10 cellular contexts compared by ENCODE assay signal in the genomic region with DNA sequence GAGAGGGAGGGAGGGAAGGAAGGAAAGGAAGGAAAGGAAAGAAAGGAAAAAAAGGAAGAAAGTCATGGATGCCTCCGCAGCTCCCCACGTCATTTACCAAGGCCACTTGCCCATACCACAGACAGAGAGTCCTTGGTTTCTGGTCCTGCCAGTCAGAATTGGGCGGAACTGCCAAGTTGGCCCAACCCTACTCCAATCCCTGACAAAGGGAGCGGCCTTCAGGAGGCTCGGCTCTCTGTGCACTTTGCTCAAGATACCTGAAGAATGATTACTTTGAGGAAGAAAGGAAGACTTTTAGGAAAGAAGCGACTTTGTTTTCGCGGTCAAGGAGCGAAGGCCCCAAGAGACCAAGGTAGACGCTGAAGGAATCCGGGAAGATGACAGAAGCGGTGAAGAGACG. TPM values are rescaled to one million over a fixed set of nuclear protein-coding genes. Genes with fewer than 3 reads are reported as not detected.
DNase-seq lines count a peak whose midpoint lies in the region; ATAC-seq and TF ChIP-seq lines count a peak whose summit lies in the region.
"Had no signal": no experiment of that assay in that cellular context is flagged by ENCODE, and none has a peak within 500 bp of the region (broad histone marks: within the 10 kb centered on the region; RNA-seq: fewer than 3 reads in every experiment).

No MANE protein-coding gene starts in this region.

- TF ChIP-seq EP300 in neural cell (conservative IDR thresholded peaks at IDR 0.05; ENCODE audit: poor library complexity, severe bottlenecking) = no peak

- H3K4me1 Mint-ChIP-seq in glutamatergic neuron (ENCODE audit: low read depth, unreplicated experiment) = peaks cover 7% of the 10 kb centered on the region

- H3K4me2 ChIP-seq in neural cell (ENCODE audit: low read length) = no peak overlapping the region

- no peaks in the 10 kb centered on the region for H3K79me2 ChIP-seq in neural cell (replicated peaks; ENCODE audit: insufficient read depth, low read length)

- H4K20me1 ChIP-seq in neural cell (ENCODE audit: insufficient read depth) = no peaks in the 10 kb centered on the region

- H3K36me3 ChIP-seq in neural cell (ENCODE audit: insufficient read depth, low read length) = no peaks in the 10 kb centered on the region

- H3K4me3 Mint-ChIP-seq in glutamatergic neuron (ENCODE audit: unreplicated experiment) = peak overlapping the region; percentile 72
- H3K4me3 Mint-ChIP-seq: IgD-negative memory B cell had no signal

- peak; percentile 6 for ATAC-seq in Right ventricle myocardium inferior
- no peak for ATAC-seq in GM21390 (IDR thresholded peaks at IDR 0.05; ENCODE audit: unreplicated experiment)

- H3F3A ChIP-seq in neural cell (ENCODE audit: insufficient read depth, low read length, poor library complexity, severe bottlenecking) = no peaks in the 10 kb centered on the region

- no peak for DNase-seq in Right ventricle myocardium inferior (ENCODE audit: missing footprints)
- DNase-seq in cardiac septum (ENCODE audit: low spot score) = no peak
- DNase-seq in glutamatergic neuron = no peak
- no peak for DNase-seq in NCI-H345 treated with DMSO at 0.1 percent for 48 hours (lab: John Stamatoyannopoulos, UW; ENCODE audit: unreplicated experiment)
- no peak for DNase-seq in NAMALWA (ENCODE audit: low spot score)
- no peak for DNase-seq in NCI-H526 (lab: John Stamatoyannopoulos, UW)

- no peaks in the 10 kb centered on the region for H3K9me2 ChIP-seq in neural cell (ENCODE audit: insufficient read depth, low read length)

- TF ChIP-seq CTCF in glutamatergic neuron (IDR thresholded peaks at IDR 0.05; ENCODE audit: partially characterized antibody, unreplicated experiment) (no peak), neural cell (IDR thresholded peaks at IDR 0.05; ENCODE audit: poor library complexity, severe bottlenecking) (no peak)

- H3K9ac ChIP-seq in neural cell (ENCODE audit: low read length) = no peak overlapping the region

- peak overlapping the region; percentile 23 for H2AFZ ChIP-seq in neural cell (ENCODE audit: low read depth, low read length)

- peaks cover 7% of the 10 kb centered on the region for H3K9me3 Mint-ChIP-seq in glutamatergic neuron (ENCODE audit: unreplicated experiment)
- H3K9me3 Mint-ChIP-seq: IgD-negative memory B cell had no signal

- H3K9me3 ChIP-seq in neural cell (ENCODE audit: low read length) = no peaks in the 10 kb centered on the region

- peaks cover 11% of the 10 kb centered on the region for H3K27me3 Mint-ChIP-seq in glutamatergic neuron (ENCODE audit: unreplicated experiment)

- intact Hi-C loops in Right ventricle myocardium inferior (cut with DNase I) = no loop called here
- intact Hi-C loops in cardiac septum (cut with DNase I) = no loop called here

- no peak overlapping the region for H3K27ac ChIP-seq in neural cell (ENCODE audit: low read length)

- H3K36me3 Mint-ChIP-seq in glutamatergic neuron (ENCODE audit: unreplicated experiment) = no peaks in the 10 kb centered on the region

- H3K27me3 ChIP-seq in neural cell (ENCODE audit: insufficient read depth, low read depth, low read length) = no peaks in the 10 kb centered on the region

- peak overlapping the region; percentile 61 for H3K4me3 ChIP-seq in neural cell (ENCODE audit: low read length)

- TF ChIP-seq RAD21 in neural cell (conservative IDR thresholded peaks at IDR 0.05) = no peak

- H3K27ac Mint-ChIP-seq in glutamatergic neuron (ENCODE audit: unreplicated experiment) = no peak overlapping the region

TF ChIP-seq in neural cell, 6 proteins besides CTCF, POLR2A, EP300 and RAD21:
- TF ChIP-seq TAF1 (IDR thresholded peaks at IDR 0.05; ENCODE audit: low read depth) = no peak
- no peak for TF ChIP-seq SMC3 (conservative IDR thresholded peaks at IDR 0.05; ENCODE audit: poor library complexity)
- TF ChIP-seq, protein P1, sequence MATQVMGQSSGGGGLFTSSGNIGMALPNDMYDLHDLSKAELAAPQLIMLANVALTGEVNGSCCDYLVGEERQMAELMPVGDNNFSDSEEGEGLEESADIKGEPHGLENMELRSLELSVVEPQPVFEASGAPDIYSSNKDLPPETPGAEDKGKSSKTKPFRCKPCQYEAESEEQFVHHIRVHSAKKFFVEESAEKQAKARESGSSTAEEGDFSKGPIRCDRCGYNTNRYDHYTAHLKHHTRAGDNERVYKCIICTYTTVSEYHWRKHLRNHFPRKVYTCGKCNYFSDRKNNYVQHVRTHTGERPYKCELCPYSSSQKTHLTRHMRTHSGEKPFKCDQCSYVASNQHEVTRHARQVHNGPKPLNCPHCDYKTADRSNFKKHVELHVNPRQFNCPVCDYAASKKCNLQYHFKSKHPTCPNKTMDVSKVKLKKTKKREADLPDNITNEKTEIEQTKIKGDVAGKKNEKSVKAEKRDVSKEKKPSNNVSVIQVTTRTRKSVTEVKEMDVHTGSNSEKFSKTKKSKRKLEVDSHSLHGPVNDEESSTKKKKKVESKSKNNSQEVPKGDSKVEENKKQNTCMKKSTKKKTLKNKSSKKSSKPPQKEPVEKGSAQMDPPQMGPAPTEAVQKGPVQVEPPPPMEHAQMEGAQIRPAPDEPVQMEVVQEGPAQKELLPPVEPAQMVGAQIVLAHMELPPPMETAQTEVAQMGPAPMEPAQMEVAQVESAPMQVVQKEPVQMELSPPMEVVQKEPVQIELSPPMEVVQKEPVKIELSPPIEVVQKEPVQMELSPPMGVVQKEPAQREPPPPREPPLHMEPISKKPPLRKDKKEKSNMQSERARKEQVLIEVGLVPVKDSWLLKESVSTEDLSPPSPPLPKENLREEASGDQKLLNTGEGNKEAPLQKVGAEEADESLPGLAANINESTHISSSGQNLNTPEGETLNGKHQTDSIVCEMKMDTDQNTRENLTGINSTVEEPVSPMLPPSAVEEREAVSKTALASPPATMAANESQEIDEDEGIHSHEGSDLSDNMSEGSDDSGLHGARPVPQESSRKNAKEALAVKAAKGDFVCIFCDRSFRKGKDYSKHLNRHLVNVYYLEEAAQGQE (IDR thresholded peaks at IDR 0.05; ENCODE audit: borderline replicate concordance) = no peak
- TF ChIP-seq MXI1 (conservative IDR thresholded peaks at IDR 0.05; ENCODE audit: poor library complexity, severe bottlenecking) = no peak
- no peak for TF ChIP-seq POLR2AphosphoS5 (IDR thresholded peaks at IDR 0.05)
- no peak for TF ChIP-seq EZH2 (IDR thresholded peaks at IDR 0.05; ENCODE audit: borderline replicate concordance, insufficient read depth, low read length, poor library complexity, severe bottlenecking)

RNA-seq across cellular contexts. Expression of a gene that starts 49.1 kb away (rescaled TPM):
- total RNA-seq in Right ventricle myocardium inferior (not detected), cardiac septum (not detected), glutamatergic neuron (ENCODE audit: unreplicated experiment) (not detected)
- polyA plus RNA-seq in neural cell = not detected in 2 replicates
- not detected in 2 replicates for polyA minus RNA-seq in neural cell
- total RNA-seq: left cardiac atrium had no signal
- polyA plus RNA-seq: IgD-negative memory B cell had no signal

RNA-seq across cellular contexts. Expression of a gene that starts 55.5 kb away (rescaled TPM):
- 1.4 TPM for total RNA-seq in Right ventricle myocardium inferior
- total RNA-seq in cardiac septum = 1.0 TPM
- total RNA-seq in glutamatergic neuron (ENCODE audit: unreplicated experiment) = 5.7 TPM
- 8.7 and 10.5 TPM in 2 replicates for polyA plus RNA-seq in neural cell
- 11.5 and 13.6 TPM in 2 replicates for polyA minus RNA-seq in neural cell
